Comparison of ENCODE assay signal across 8 cellular contexts in the genomic region with DNA sequence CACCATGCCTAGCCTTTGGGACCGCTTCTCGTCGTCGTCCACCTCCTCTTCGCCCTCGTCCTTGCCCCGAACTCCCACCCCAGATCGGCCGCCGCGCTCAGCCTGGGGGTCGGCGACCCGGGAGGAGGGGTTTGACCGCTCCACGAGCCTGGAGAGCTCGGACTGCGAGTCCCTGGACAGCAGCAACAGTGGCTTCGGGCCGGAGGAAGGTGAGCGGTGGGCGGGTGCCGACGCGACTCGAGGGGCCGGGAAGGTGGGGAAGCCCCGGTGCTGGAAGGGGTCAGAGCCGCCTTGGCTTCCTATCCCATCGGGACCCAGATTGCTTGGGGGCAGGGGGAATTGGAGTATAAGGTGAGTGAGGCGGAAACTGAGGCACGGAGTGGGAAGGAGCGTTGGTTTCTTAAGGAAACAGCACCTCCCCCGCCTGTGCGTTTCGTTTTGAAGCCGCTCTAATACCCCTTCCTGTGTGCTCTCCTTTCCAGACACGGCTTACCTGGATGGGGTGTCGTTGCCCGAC. TPM values are rescaled to one million over a fixed set of nuclear protein-coding genes. Genes with fewer than 3 reads are reported as not detected.
DNase-seq lines count a peak whose midpoint lies in the region; ATAC-seq and TF ChIP-seq lines count a peak whose summit lies in the region.

No MANE protein-coding gene starts in this region.

- H3K36me3 ChIP-seq in SJSA1: peaks cover 11% of the 10 kb centered on the region
- H3K36me3 ChIP-seq in ovary: no peaks in the 10 kb centered on the region

- intact Hi-C loops in ovary (cut with DNase I): loop anchor here in 3 of 4 donors (1.0 to 10.0 kb wide), 4 partner anchors 51 to 63 kb away; a partner anchor contains a TSS

- H3K4me1 ChIP-seq in SJSA1 (replicated peaks): peaks cover 25% of the 10 kb centered on the region
- H3K4me1 ChIP-seq in ovary (ENCODE audit: insufficient read depth): peaks cover 6% of the 10 kb centered on the region

- H3K27ac ChIP-seq in SJSA1: no peak overlapping the region
- peak overlapping the region; percentile 89 to 92 for H3K27ac ChIP-seq in ovary

- no peaks in the 10 kb centered on the region for H3K27me3 Mint-ChIP-seq in activated CD4-positive, alpha-beta T cell treated with anti-CD3 and anti-CD28 coated beads, Interleukin-2, amount 10 ng/mL, durations not matched to agents 7 days and 5 days

- no peaks in the 10 kb centered on the region for H3K9me3 ChIP-seq in SJSA1 (replicated peaks)
- no peaks in the 10 kb centered on the region for H3K9me3 ChIP-seq in ovary

- no peaks in the 10 kb centered on the region for H3K27me3 ChIP-seq in SJSA1 (replicated peaks)
- H3K27me3 ChIP-seq in ovary: no peaks in the 10 kb centered on the region

- ATAC-seq in GM18519 (IDR thresholded peaks at IDR 0.05; ENCODE audit: low FRiP score, unreplicated experiment): no peak
- no peak for ATAC-seq in GM21360 (IDR thresholded peaks at IDR 0.05; ENCODE audit: unreplicated experiment)

- no peak for TF ChIP-seq POLR2A in ovary (IDR thresholded peaks at IDR 0.05)

- peaks cover 32% of the 10 kb centered on the region for H3K36me3 Mint-ChIP-seq in activated CD4-positive, alpha-beta T cell treated with anti-CD3 and anti-CD28 coated beads, Interleukin-2, amount 10 ng/mL, durations not matched to agents 7 days and 5 days (ENCODE audit: low read depth)

- H3K4me1 Mint-ChIP-seq in activated CD4-positive, alpha-beta T cell treated with anti-CD3 and anti-CD28 coated beads, Interleukin-2, amount 10 ng/mL, durations not matched to agents 7 days and 5 days: peaks cover 54% of the 10 kb centered on the region

- CTCF ChIA-PET in activated CD4-positive, alpha-beta T cell treated with anti-CD3 and anti-CD28 coated beads, Interleukin-2, amount 10 ng/mL, durations not matched to agents 7 days and 5 days (lab: Charles Lee): interaction anchor here (0.7 to 6.6 kb wide), 23 partner anchors 8 to 191 kb away, joined by 3 to 49 read pairs (median 10); no protein-coding TSS in a partner anchor

- H3K9me3 Mint-ChIP-seq in activated CD4-positive, alpha-beta T cell treated with anti-CD3 and anti-CD28 coated beads, Interleukin-2, amount 10 ng/mL, durations not matched to agents 7 days and 5 days: no peaks in the 10 kb centered on the region

- WGBS in ovary, 3 donors: 1% methylated on average over 40 of the region's 40 CpGs

- POLR2A ChIA-PET in activated CD4-positive, alpha-beta T cell treated with anti-CD3 and anti-CD28 coated beads, Interleukin-2, amount 10 ng/mL, durations not matched to agents 7 days and 5 days (lab: Charles Lee): interaction anchor here (0.8 to 2.5 kb wide), 11 partner anchors 13 to 60 kb away, joined by 3 to 15 read pairs (median 4); no protein-coding TSS in a partner anchor

- no peak for TF ChIP-seq EP300 in ovary (IDR thresholded peaks at IDR 0.05)

- TF ChIP-seq CTCF in fibroblast of mammary gland (conservative IDR thresholded peaks at IDR 0.05; ENCODE audit: control insufficient read depth, insufficient read depth, low read depth, low read length) (no peak), ovary (IDR thresholded peaks at IDR 0.05) (no peak)

- no peak for DNase-seq in activated CD4-positive, alpha-beta T cell treated with anti-CD3 and anti-CD28 coated beads, Interleukin-2, amount 10 ng/mL, durations not matched to agents 7 days and 5 days
- DNase-seq in activated CD4-positive, alpha-beta T cell treated with anti-CD3 and anti-CD28 coated beads for 1 hour: no peak
- DNase-seq in SJSA1 (ENCODE audit: low read depth in 1 of 2, low spot score in 2 of 2) (peak in 1 of 2 experiments; percentile 33), fibroblast of mammary gland (ENCODE audit: low read depth) (no peak), ovary (peak in 2 of 5 donors; percentile 63 to 65), DMS114 treated with DMSO at 0.1 percent for 48 hours (lab: John Stamatoyannopoulos, UW; ENCODE audit: unreplicated experiment) (no peak)

- peak overlapping the region; percentile 98 for H3K4me3 Mint-ChIP-seq in activated CD4-positive, alpha-beta T cell treated with anti-CD3 and anti-CD28 coated beads, Interleukin-2, amount 10 ng/mL, durations not matched to agents 7 days and 5 days

- peak overlapping the region; percentile 96 for H3K27ac Mint-ChIP-seq in activated CD4-positive, alpha-beta T cell treated with anti-CD3 and anti-CD28 coated beads, Interleukin-2, amount 10 ng/mL, durations not matched to agents 7 days and 5 days

- H3K4me3 ChIP-seq in SJSA1 (peak overlapping the region; percentile 49), fibroblast of mammary gland (ENCODE audit: control insufficient read depth, low read depth, low read length) (peak overlapping the region; percentile 67), ovary (peak overlapping the region; percentile 77)

RNA-seq across cellular contexts. Expression of a gene that starts 0.5 kb away (rescaled TPM):
- 100 to 1,000 TPM; 166 to 189 TPM for total RNA-seq in activated CD4-positive, alpha-beta T cell treated with anti-CD3 and anti-CD28 coated beads, Interleukin-2, amount 10 ng/mL, durations not matched to agents 7 days and 5 days
- 13.6 and 20.6 TPM in 2 replicates for total RNA-seq in SJSA1 (2014; rRNA removed; shearing (Covaris generic))
- 1,000 to 10,000 TPM in 2 of 7 donors, 100 to 1,000 TPM in 5; 229 to 1,952 (median 524) TPM for total RNA-seq in ovary
- 100 to 1,000 TPM in 1 of 2 donors, 10 to 100 TPM in 1; 46.6 to 529 TPM for polyA plus RNA-seq in ovary

RNA-seq across cellular contexts. Expression of a gene that starts 58.2 kb away (rescaled TPM):
- 10 to 100 TPM; 24.8 to 35.6 TPM for total RNA-seq in activated CD4-positive, alpha-beta T cell treated with anti-CD3 and anti-CD28 coated beads, Interleukin-2, amount 10 ng/mL, durations not matched to agents 7 days and 5 days
- total RNA-seq in SJSA1 (2014; rRNA removed; shearing (Covaris generic)): 39.4 and 51.1 TPM in 2 replicates
- total RNA-seq in ovary: 10 to 100 TPM; 21.6 to 53.5 (median 31.1) TPM
- polyA plus RNA-seq in ovary: 10 to 100 TPM; 22.5 to 53.9 TPM

RNA-seq across cellular contexts. Expression of a gene that starts 58.5 kb away (rescaled TPM):
- total RNA-seq in activated CD4-positive, alpha-beta T cell treated with anti-CD3 and anti-CD28 coated beads, Interleukin-2, amount 10 ng/mL, durations not matched to agents 7 days and 5 days: 10 to 100 TPM; 82.9 to 87.1 TPM
- 28.6 and 89.9 TPM in 2 replicates for total RNA-seq in SJSA1 (2014; rRNA removed; shearing (Covaris generic))
- 100 to 1,000 TPM in 5 of 7 donors, 10 to 100 TPM in 2; 71.6 to 136 (median 112) TPM for total RNA-seq in ovary
- polyA plus RNA-seq in ovary: 100 to 1,000 TPM; 154 to 160 TPM
